In genomic region chr1:6276765-6277555, GRCh38 we compare ENCODE assay signal across 1 cellular context.
TF ChIP-seq lines count a peak whose summit lies in the region.

No MANE protein-coding gene starts in this region.

TF ChIP-seq in WTC11, 78 proteins besides CTCF, POLR2A, EP300 and RAD21 (continued from another document):
- TF ChIP-seq ARID4B (CRISPR knock-in tag; IDR thresholded peaks at IDR 0.05; ENCODE audit: borderline replicate concordance) (no peak), SP1 (CRISPR knock-in tag; conservative IDR thresholded peaks at IDR 0.05) (no peak), ZNF263 (CRISPR knock-in tag; IDR thresholded peaks at IDR 0.05; ENCODE audit: low read depth) (no peak), AR (CRISPR knock-in tag; IDR thresholded peaks at IDR 0.05) (no peak), MXD4 (CRISPR knock-in tag; IDR thresholded peaks at IDR 0.05; ENCODE audit: borderline replicate concordance) (no peak), HMGA2 (CRISPR knock-in tag; IDR thresholded peaks at IDR 0.05) (no peak), ZNF423 (CRISPR knock-in tag; IDR thresholded peaks at IDR 0.05) (no peak), NFYB (CRISPR knock-in tag; conservative IDR thresholded peaks at IDR 0.05; ENCODE audit: low read depth) (no peak), TEAD4 (CRISPR knock-in tag; IDR thresholded peaks at IDR 0.05) (no peak), PRDM15 (CRISPR knock-in tag; IDR thresholded peaks at IDR 0.05) (no peak), NR2C2 (CRISPR knock-in tag; IDR thresholded peaks at IDR 0.05) (no peak)
TF ChIP-seq in WTC11: peak in this region for 0.
